In genomic region chr6:105769987-105770386, GRCh38 we compare ENCODE assay signal across 16 cellular contexts.
DNase-seq lines count a peak whose midpoint lies in the region; TF ChIP-seq lines count a peak whose summit lies in the region.
"Had no signal": no experiment of that assay in that cellular context is flagged by ENCODE, and none has a peak within 500 bp of the region (broad histone marks: within the 10 kb centered on the region; RNA-seq: fewer than 3 reads in every experiment).

No MANE protein-coding gene starts in this region.

- H3K4me3 ChIP-seq in fibroblast of the aortic adventitia (ENCODE audit: low read depth, low read length): no peak overlapping the region
- H3K4me3 ChIP-seq: Peyer's patch, right lobe of liver, stomach, vagina had no signal

- DNase-seq in AG08395 (ENCODE audit: low spot score) (peak; percentile 59), HCEC 1CT (peak; percentile 50), RPMI7951 (ENCODE audit: low read depth) (peak; percentile 76), fibroblast of the aortic adventitia (ENCODE audit: low read depth) (peak; percentile 12), G401 (ENCODE audit: low spot score) (no peak), RPMI8226 (no peak), NCI-H1417 (lab: John Stamatoyannopoulos, UW) (no peak), NOMO-1 treated with DMSO at 0.1 percent for 48 hours (lab: John Stamatoyannopoulos, UW; ENCODE audit: unreplicated experiment) (no peak)
- DNase-seq: activated CD8-positive, alpha-beta T cell treated with anti-CD3 and anti-CD28 coated beads for 36 hours; caudate nucleus; CD4-positive, alpha-beta T cell; NCI-H526 treated with DMSO at 0.1 percent for 48 hours; Peyer's patch; right lobe of liver; stomach had no signal

- in situ Hi-C loops in G401 (cut with HindIII; ENCODE audit: low sequenced_read_pairs): no loop called here

- no peak for TF ChIP-seq CTCF in fibroblast of the aortic adventitia (IDR thresholded peaks at IDR 0.05; ENCODE audit: insufficient read depth, low read length)

Comparison
In these comparisons a context has a peak if more than half of its experiments do, and no peak if none do; other contexts are left out.
1. DNase-seq: peak in AG08395 (single experiment), HCEC 1CT (single experiment), RPMI7951 (single experiment) and fibroblast of the aortic adventitia (single experiment); none in G401 (single experiment), RPMI8226 (single experiment), NCI-H1417 (0 of 3) and NOMO-1 treated with DMSO at 0.1 percent for 48 hours (single experiment).